In the genomic region with DNA sequence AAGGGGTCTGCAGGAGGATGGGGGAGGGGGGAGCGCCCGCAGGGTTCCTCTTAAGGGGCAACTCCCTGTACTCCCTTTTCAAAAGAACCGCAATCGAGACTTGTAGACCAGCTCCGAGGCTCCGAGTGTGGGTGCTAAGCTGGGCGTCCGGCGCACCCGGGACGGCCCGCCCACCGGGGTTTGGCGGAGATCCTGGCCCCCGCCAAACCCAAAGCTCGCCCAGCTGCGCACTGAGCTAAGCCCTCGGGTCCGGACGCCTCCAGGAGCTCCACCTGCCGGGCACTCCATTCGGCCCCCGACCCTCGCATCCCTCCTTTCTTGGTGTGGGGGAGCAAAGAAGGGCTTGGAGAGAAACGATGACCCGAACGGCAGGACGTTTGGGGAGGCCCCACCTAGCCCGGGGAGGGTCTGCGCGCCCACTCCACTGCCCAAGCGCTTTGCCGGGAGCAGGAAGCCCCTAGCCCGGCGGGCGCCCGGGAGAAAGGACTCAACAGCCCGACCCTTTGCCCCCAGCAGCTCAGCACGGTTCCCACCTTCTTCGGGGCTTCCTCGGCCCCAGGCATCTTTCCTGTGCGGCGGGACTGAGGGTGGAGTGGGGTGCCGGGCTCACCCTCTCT, we compare ENCODE assay signal across 8 cellular contexts. TPM values are rescaled to one million over a fixed set of nuclear protein-coding genes. Genes with fewer than 3 reads are reported as not detected.
DNase-seq lines count a peak whose midpoint lies in the region; ATAC-seq and TF ChIP-seq lines count a peak whose summit lies in the region.

No MANE protein-coding gene starts in this region.

- no peaks in the 10 kb centered on the region for H3K36me3 Mint-ChIP-seq in osteocyte (ENCODE audit: unreplicated experiment)

- peak overlapping the region; percentile 85 for H3K4me3 Mint-ChIP-seq in osteocyte (ENCODE audit: unreplicated experiment)

- peak overlapping the region; percentile 82 for H3K27ac Mint-ChIP-seq in osteocyte (ENCODE audit: unreplicated experiment)

- H3K27me3 ChIP-seq in Peyer's patch: no peaks in the 10 kb centered on the region

- H3K4me1 Mint-ChIP-seq in osteocyte (ENCODE audit: unreplicated experiment): peaks cover 46% of the 10 kb centered on the region

- H3K4me3 ChIP-seq in Peyer's patch (peak overlapping the region; percentile 36 to 70 (median 50)), foreskin fibroblast (ENCODE audit: low read depth in 1 of 2, low read length in 2 of 2) (peak overlapping the region; percentile 20 to 35)

- TF ChIP-seq CTCF in C4-2B (conservative IDR thresholded peaks at IDR 0.05) (peak; percentile 30), Peyer's patch (IDR thresholded peaks at IDR 0.05) (peak in 1 of 6 experiments; percentile 4), foreskin fibroblast (IDR thresholded peaks at IDR 0.05; ENCODE audit: low read depth, low read length) (peak; percentile 7), osteocyte (IDR thresholded peaks at IDR 0.05) (peak; percentile 43)

- H3K9me3 Mint-ChIP-seq in osteocyte (ENCODE audit: unreplicated experiment): no peaks in the 10 kb centered on the region

- ATAC-seq in HG03521 (IDR thresholded peaks at IDR 0.05; ENCODE audit: unreplicated experiment) (no peak), GM19452 (IDR thresholded peaks at IDR 0.05; ENCODE audit: unreplicated experiment) (no peak)

- H3K9me3 ChIP-seq in Peyer's patch: no peaks in the 10 kb centered on the region

- DNase-seq in Peyer's patch (no peak), foreskin fibroblast (no peak), osteocyte (ENCODE audit: extremely low spot score, unreplicated experiment) (no peak), midbrain (lab: John Stamatoyannopoulos, UW) (no peak)
- DNase-seq in stimulated activated CD4-positive, alpha-beta T cell treated with anti-CD3 and anti-CD28 coated beads, Interleukin-1b, Interleukin-23, amount 100 ng/mL, for 48 hours: no peak

- H3K27ac ChIP-seq in C4-2B: no peak overlapping the region
- peak overlapping the region; percentile 58 to 74 (median 68) for H3K27ac ChIP-seq in Peyer's patch

- no peaks in the 10 kb centered on the region for H3K36me3 ChIP-seq in Peyer's patch

- peaks cover 0 to 9% (median 0%) of the 10 kb centered on the region in 4 donors for H3K4me1 ChIP-seq in Peyer's patch

- no peaks in the 10 kb centered on the region for H3K27me3 Mint-ChIP-seq in osteocyte (ENCODE audit: unreplicated experiment)

- TF ChIP-seq POLR2A in Peyer's patch (IDR thresholded peaks at IDR 0.05): no peak

RNA-seq across cellular contexts. Expression of gene AFAP1L2, which starts 0.6 kb away (rescaled TPM):
- total RNA-seq in Peyer's patch: 10 to 100 TPM in 2 of 4 donors, 1 to 10 TPM in 2; 6.5 to 35.5 (median 12.9) TPM
- 4.0 and 5.7 TPM in 2 replicates for total RNA-seq in osteocyte
